Comparison of ENCODE assay signal across 29 cellular contexts in the genomic region with DNA sequence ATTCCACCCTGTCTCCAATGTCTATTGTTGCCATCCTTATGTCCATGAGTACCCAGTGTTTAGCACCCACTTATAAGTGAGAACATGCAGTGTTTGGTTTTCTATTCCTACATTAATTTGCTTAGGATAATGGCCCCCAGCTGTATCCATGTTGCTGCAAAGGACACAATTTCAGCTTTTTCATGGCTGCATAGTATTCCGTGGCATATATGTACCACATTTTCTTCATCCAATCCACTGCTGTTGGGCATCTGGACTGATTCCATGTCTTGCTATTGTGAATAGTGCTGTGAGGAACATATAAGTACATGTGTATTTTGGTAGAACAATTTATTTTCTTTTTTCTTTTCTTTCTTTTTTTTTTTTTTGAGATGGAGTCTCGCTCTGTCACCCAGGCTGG.
"Had no signal": no experiment of that assay in that cellular context is flagged by ENCODE, and none has a peak within 500 bp of the region (broad histone marks: within the 10 kb centered on the region; RNA-seq: fewer than 3 reads in every experiment).

No MANE protein-coding gene starts in this region.

- H3K36me3 ChIP-seq: neural progenitor cell, ovary, right lobe of liver, sigmoid colon, suprapubic skin, tibial artery, transverse colon, upper lobe of right lung, uterus had no signal

- H3K4me2 ChIP-seq: neural progenitor cell had no signal

- H3K4me3 Mint-ChIP-seq: natural killer cell; nephron; neural progenitor cell; stimulated activated effector memory CD8-positive, alpha-beta T cell treated with anti-CD3 and anti-CD28 coated beads, Interleukin-12 subunit alpha, Interleukin-12 subunit beta, amount 100 ng/mL, for 72 hours; stimulated activated naive B cell treated with anti-CD40 and anti-IgM and Interleukin-4, amounts not matched to agents 10 μg/mL and 1 μg/mL and 100 μg/mL, for 72 hours; stimulated activated naive CD8-positive, alpha-beta T cell treated with anti-CD3 and anti-CD28 coated beads, Interleukin-15, amount 100 ng/mL, for 72 hours; type B pancreatic cell had no signal

- H3K27me3 ChIP-seq: neural progenitor cell, ovary, right lobe of liver, sigmoid colon, suprapubic skin, testis, tibial artery, transverse colon, upper lobe of right lung, uterus had no signal

- H3K4me1 ChIP-seq: parathyroid adenoma, psoas muscle, right lobe of liver, suprapubic skin, testis, tibial artery, transverse colon, upper lobe of right lung, uterus had no signal

- H2AFZ ChIP-seq: neural progenitor cell, parathyroid adenoma had no signal

- H3K36me3 Mint-ChIP-seq: natural killer cell; neural progenitor cell; stimulated activated effector memory CD8-positive, alpha-beta T cell treated with anti-CD3 and anti-CD28 coated beads, Interleukin-12 subunit alpha, Interleukin-12 subunit beta, amount 100 ng/mL, for 72 hours; stimulated activated naive B cell treated with anti-CD40 and anti-IgM and Interleukin-4, amounts not matched to agents 10 μg/mL and 1 μg/mL and 100 μg/mL, for 72 hours; type B pancreatic cell had no signal

- H3K4me3 ChIP-seq: neural progenitor cell, ovary, psoas muscle, right lobe of liver, sigmoid colon, suprapubic skin, testis, tibial artery, transverse colon, upper lobe of right lung, uterus had no signal

- H3K9me3 ChIP-seq: ovary, right lobe of liver, sigmoid colon, suprapubic skin, testis, transverse colon, upper lobe of right lung, uterus had no signal

- H3K27ac ChIP-seq: neural progenitor cell, ovary, parathyroid adenoma, psoas muscle, right lobe of liver, sigmoid colon, suprapubic skin, testis, tibial artery, transverse colon, upper lobe of right lung, uterus had no signal

- H3K27ac Mint-ChIP-seq: natural killer cell; nephron; neural progenitor cell; progenitor cell of endocrine pancreas; stimulated activated effector memory CD8-positive, alpha-beta T cell treated with anti-CD3 and anti-CD28 coated beads, Interleukin-12 subunit alpha, Interleukin-12 subunit beta, amount 100 ng/mL, for 72 hours; stimulated activated naive B cell treated with anti-CD40 and anti-IgM and Interleukin-4, amounts not matched to agents 10 μg/mL and 1 μg/mL and 100 μg/mL, for 72 hours; stimulated activated naive CD8-positive, alpha-beta T cell treated with anti-CD3 and anti-CD28 coated beads, Interleukin-15, amount 100 ng/mL, for 72 hours; type B pancreatic cell had no signal

- H3K9ac ChIP-seq: neural progenitor cell, parathyroid adenoma had no signal

- H3K4me1 Mint-ChIP-seq: natural killer cell; nephron; neural progenitor cell; stimulated activated effector memory CD8-positive, alpha-beta T cell treated with anti-CD3 and anti-CD28 coated beads, Interleukin-12 subunit alpha, Interleukin-12 subunit beta, amount 100 ng/mL, for 72 hours; stimulated activated naive CD8-positive, alpha-beta T cell treated with anti-CD3 and anti-CD28 coated beads, Interleukin-15, amount 100 ng/mL, for 72 hours had no signal

- ATAC-seq: natural killer cell; psoas muscle; right cardiac atrium; right lobe of liver; stimulated activated effector memory CD8-positive, alpha-beta T cell treated with anti-CD3 and anti-CD28 coated beads, Interleukin-12 subunit alpha, Interleukin-12 subunit beta, amount 100 ng/mL, for 72 hours; stimulated activated naive B cell treated with anti-CD40 and anti-IgM and Interleukin-4, amounts not matched to agents 10 μg/mL and 1 μg/mL and 100 μg/mL, for 72 hours; stimulated activated naive CD8-positive, alpha-beta T cell treated with anti-CD3 and anti-CD28 coated beads, Interleukin-15, amount 100 ng/mL, for 72 hours; stimulated activated naive CD8-positive, alpha-beta T cell treated with anti-CD3 and anti-CD28 coated beads, Interleukin-15, Interleukin-2, amounts not matched to agents 100 U/mL and 50 U/mL, for 24 hours; upper lobe of right lung had no signal

- DNase-seq: natural killer cell; occipital lobe; ovary; posterior cingulate gyrus; psoas muscle; right cardiac atrium; right lobe of liver; sigmoid colon; small intestine; stimulated activated CD4-positive, alpha-beta T cell treated with anti-CD3 and anti-CD28 coated beads, Interleukin-15, amount 100 ng/mL, for 24 hours; stimulated activated CD4-positive, alpha-beta T cell treated with anti-CD3 and anti-CD28 coated beads, Interleukin-2, amount 100 ng/mL, for 24 hours; stimulated activated CD4-positive, alpha-beta T cell treated with anti-CD3 and anti-CD28 coated beads, Interleukin-2, amount 100 ng/mL, for 48 hours; stimulated activated CD4-positive, alpha-beta T cell treated with anti-CD3 and anti-CD28 coated beads, Interleukin-4, amount 100 ng/mL, for 24 hours; stimulated activated naive B cell treated with anti-CD40 and anti-IgM and Interleukin-4, amounts not matched to agents 10 μg/mL and 1 μg/mL and 100 μg/mL, for 72 hours; stimulated activated naive CD8-positive, alpha-beta T cell treated with anti-CD3 and anti-CD28 coated beads, Interleukin-15, amount 100 ng/mL, for 72 hours; stimulated activated naive CD8-positive, alpha-beta T cell treated with anti-CD3 and anti-CD28 coated beads, Interleukin-15, Interleukin-2, amounts not matched to agents 100 U/mL and 50 U/mL, for 24 hours; substantia nigra; testis; tibial artery; transverse colon; upper lobe of right lung; uterus had no signal

- FAIRE-seq: small intestine had no signal

- H3K27me3 Mint-ChIP-seq: progenitor cell of endocrine pancreas, type B pancreatic cell had no signal

- H3K9me3 Mint-ChIP-seq: natural killer cell; stimulated activated effector memory CD8-positive, alpha-beta T cell treated with anti-CD3 and anti-CD28 coated beads, Interleukin-12 subunit alpha, Interleukin-12 subunit beta, amount 100 ng/mL, for 72 hours; stimulated activated naive CD8-positive, alpha-beta T cell treated with anti-CD3 and anti-CD28 coated beads, Interleukin-15, amount 100 ng/mL, for 72 hours; type B pancreatic cell had no signal
